In genomic region chr9:38063363-38063707, GRCh38 we compare ENCODE assay signal across 12 cellular contexts. TPM values are rescaled to one million over a fixed set of nuclear protein-coding genes. Genes with fewer than 3 reads are reported as not detected.
DNase-seq lines count a peak whose midpoint lies in the region; ATAC-seq, FAIRE-seq and TF ChIP-seq lines count a peak whose summit lies in the region.
"Had no signal": no experiment of that assay in that cellular context is flagged by ENCODE, and none has a peak within 500 bp of the region (broad histone marks: within the 10 kb centered on the region; RNA-seq: fewer than 3 reads in every experiment).

No MANE protein-coding gene starts in this region.

- peak overlapping the region; percentile 75 for H3K27ac Mint-ChIP-seq in astrocyte (ENCODE audit: unreplicated experiment)

- H3K4me1 Mint-ChIP-seq in astrocyte (ENCODE audit: low read depth, unreplicated experiment), result peaks cover 63% of the 10 kb centered on the region

- BruUV-seq in HCT116 (replicated peaks; lab: Mats Ljungman, UMichigan), result no TSS peak

- DNase-seq in HCT116 (ENCODE audit: low read depth, low spot score) (no peak), astrocyte (ENCODE audit: low read depth) (no peak), mesendoderm (no peak), smooth muscle cell (lab: John Stamatoyannopoulos, UW; ENCODE audit: unreplicated experiment) (no peak), GM10266 (ENCODE audit: extremely low spot score) (no peak), superior temporal gyrus (ENCODE audit: extremely low spot score) (no peak), vagina (ENCODE audit: extremely low spot score in 2 of 2) (no peak)
- DNase-seq: activated CD4-positive, alpha-beta T cell treated with anti-CD3 and anti-CD28 coated beads, Interleukin-2, amount 50 U/mL, for 1 hour; NCI-H226; occipital lobe had no signal

- H4K8ac ChIP-seq in mesendoderm (ENCODE audit: low read depth, low read length), result no peak overlapping the region

- no peak for TF ChIP-seq RAD21 in HCT116 (IDR thresholded peaks at IDR 0.05; ENCODE audit: low read depth)

- H3K9me2 ChIP-seq in HCT116 (ENCODE audit: insufficient read depth), result no peaks in the 10 kb centered on the region

- no peak overlapping the region for H4K5ac ChIP-seq in mesendoderm (ENCODE audit: low read length)

- no peak overlapping the region for H3K23ac ChIP-seq in mesendoderm (ENCODE audit: low read length)

- H3K9me3 ChIP-seq in HCT116 (ENCODE audit: control insufficient read depth in 1 of 2, insufficient read depth in 1 of 2, low read depth in 1 of 2, low read length in 2 of 2) (no peaks in the 10 kb centered on the region), astrocyte (ENCODE audit: insufficient read depth, low read depth, low read length) (no peaks in the 10 kb centered on the region), smooth muscle cell (replicated peaks; ENCODE audit: low read depth) (no peaks in the 10 kb centered on the region), vagina (no peaks in the 10 kb centered on the region)

- TF ChIP-seq POLR2A in HCT116 (IDR thresholded peaks at IDR 0.05; ENCODE audit: borderline replicate concordance, extremely low read depth, insufficient read depth, insufficient read length), result no peak
- TF ChIP-seq POLR2A in vagina (IDR thresholded peaks at IDR 0.05), result no peak

- H3K36me3 Mint-ChIP-seq in astrocyte (ENCODE audit: low read depth, unreplicated experiment), result peaks cover 22% of the 10 kb centered on the region

- H2BK120ac ChIP-seq in mesendoderm (ENCODE audit: low read depth, low read length), result no peak overlapping the region

- H3K4me2 ChIP-seq in HCT116 (ENCODE audit: low read length), result peak overlapping the region; percentile 41
- peak overlapping the region; percentile 53 for H3K4me2 ChIP-seq in astrocyte (ENCODE audit: low read length)
- no peak overlapping the region for H3K4me2 ChIP-seq in mesendoderm (ENCODE audit: low read length)
- H3K4me2 ChIP-seq in smooth muscle cell, result peak overlapping the region; percentile 99

- FAIRE-seq in astrocyte (lab: Jason Lieb, UNC), result no peak
- FAIRE-seq: GM12878 had no signal

- H3K4me3 ChIP-seq in HCT116 (replicated peaks in 1 of 2; ENCODE audit: low read depth in 1 of 2, low read length in 2 of 2) (no peak overlapping the region), astrocyte (ENCODE audit: insufficient read depth, low read depth, low read length) (no peak overlapping the region), mesendoderm (ENCODE audit: low read length) (no peak overlapping the region), smooth muscle cell (no peak overlapping the region), vagina (no peak overlapping the region)
- H3K4me3 ChIP-seq: GM12878 had no signal

- H2AFZ ChIP-seq in HCT116 (ENCODE audit: low read depth, low read length, poor library complexity, severe bottlenecking) (no peak overlapping the region), astrocyte (ENCODE audit: low read depth, low read length) (no peak overlapping the region), smooth muscle cell (ENCODE audit: low read depth) (no peak overlapping the region)

- CTCF ChIA-PET in HCT116 (lab: Charles Lee), result interaction anchor here (0.7 to 2.0 kb wide), 4 partner anchors 10 to 200 kb away, joined by 3 to 5 read pairs (median 4); no protein-coding TSS in a partner anchor

- intact Hi-C loops in HCT116 (cut with micrococcal nuclease) (loop anchor here (10.0 kb wide), 1 partner anchor 49 kb away; no protein-coding TSS in a partner anchor), vagina (cut with DNase I) (no loop called here)

- POLR2A ChIA-PET in HCT116 (lab: Charles Lee), result interaction anchor here (1.1 kb wide), 1 partner anchor 16 kb away, joined by 3 read pairs; no protein-coding TSS in a partner anchor

- TF ChIP-seq CTCF in HCT116 (IDR thresholded peaks at IDR 0.05 in 2 of 3, conservative IDR thresholded peaks at IDR 0.05 in 1 of 3; ENCODE audit: borderline replicate concordance in 1 of 3, insufficient read depth in 1 of 3, low read depth in 2 of 3, low read length in 2 of 3) (no peak), astrocyte (IDR thresholded peaks at IDR 0.05; ENCODE audit: insufficient read depth, low read depth, low read length) (no peak), smooth muscle cell (IDR thresholded peaks at IDR 0.05; ENCODE audit: borderline replicate concordance, insufficient read depth, poor library complexity, severe bottlenecking) (no peak), GM10266 (IDR thresholded peaks at IDR 0.05; ENCODE audit: control insufficient read depth, insufficient read depth, low read depth, missing control alignments) (no peak), vagina (IDR thresholded peaks at IDR 0.05) (no peak)

- peaks cover 23% of the 10 kb centered on the region for H3K79me1 ChIP-seq in mesendoderm (ENCODE audit: low read length)

- peaks cover 98% of the 10 kb centered on the region for H3K79me2 ChIP-seq in HCT116 (ENCODE audit: insufficient read depth, low read length)
- peaks cover 98% of the 10 kb centered on the region for H3K79me2 ChIP-seq in astrocyte (ENCODE audit: insufficient read depth, low read length)
- H3K79me2 ChIP-seq in mesendoderm (ENCODE audit: control insufficient read depth, insufficient read depth, low read length), result peaks cover 98% of the 10 kb centered on the region
- peaks cover 88% of the 10 kb centered on the region for H3K79me2 ChIP-seq in smooth muscle cell (ENCODE audit: low read depth)

- H3K27me3 ChIP-seq in HCT116 (ENCODE audit: insufficient read depth, low read length) (no peaks in the 10 kb centered on the region), astrocyte (ENCODE audit: insufficient read depth, low read length) (no peaks in the 10 kb centered on the region), mesendoderm (ENCODE audit: insufficient read depth, low read length, poor library complexity) (no peaks in the 10 kb centered on the region), smooth muscle cell (ENCODE audit: low read depth) (no peaks in the 10 kb centered on the region), vagina (no peaks in the 10 kb centered on the region)

- H3K9ac ChIP-seq in HCT116 (ENCODE audit: low read length), result peak overlapping the region; percentile 10; the same call in 1 of the 2 replicates
- H3K9ac ChIP-seq in astrocyte (ENCODE audit: low read length), result peak overlapping the region; percentile 30
- peak overlapping the region; percentile 0 for H3K9ac ChIP-seq in mesendoderm (ENCODE audit: low read length)
- peak overlapping the region; percentile 34 for H3K9ac ChIP-seq in smooth muscle cell (ENCODE audit: low read depth)

- WGBS in mesendoderm (ENCODE audit: extremely low coverage, insufficient coverage, low lambda C conversion rate), result no CpG with 5 or more reads among the region's 2 CpGs
- 5% methylated on average over 2 of the region's 2 CpGs for WGBS in smooth muscle cell (ENCODE audit: low lambda C conversion rate)

- H2BK15ac ChIP-seq in mesendoderm (replicated peaks; ENCODE audit: low read depth), result no peak overlapping the region

- H3K56ac ChIP-seq in mesendoderm (ENCODE audit: low read length), result peak overlapping the region; percentile 57

- H3K4me3 Mint-ChIP-seq in astrocyte (ENCODE audit: unreplicated experiment), result peak overlapping the region; percentile 70

- ATAC-seq in HCT116, result peak; percentile 15
- ATAC-seq: GM12878 had no signal

- peaks cover 22% of the 10 kb centered on the region; the same call in 1 of the 2 replicates for H4K20me1 ChIP-seq in HCT116 (ENCODE audit: insufficient read depth)
- peaks cover 88% of the 10 kb centered on the region for H4K20me1 ChIP-seq in astrocyte (ENCODE audit: insufficient read depth, low read length)
- H4K20me1 ChIP-seq in smooth muscle cell (ENCODE audit: low read depth), result peaks cover 95% of the 10 kb centered on the region

- H3K18ac ChIP-seq in mesendoderm (ENCODE audit: low read length), result no peak overlapping the region

- H2BK5ac ChIP-seq in mesendoderm (ENCODE audit: low read length), result no peak overlapping the region

- peaks cover 0 to 5% of the 10 kb centered on the region in 2 experiments; a peak in 1 of 4 replicates for H3K36me3 ChIP-seq in HCT116 (ENCODE audit: control insufficient read depth in 1 of 2, insufficient read depth in 2 of 2, low read length in 2 of 2)
- H3K36me3 ChIP-seq in astrocyte (ENCODE audit: insufficient read depth, low read length), result no peaks in the 10 kb centered on the region
- H3K36me3 ChIP-seq in mesendoderm (ENCODE audit: control insufficient read depth, insufficient read depth, low read length), result no peaks in the 10 kb centered on the region
- H3K36me3 ChIP-seq in smooth muscle cell (ENCODE audit: low read depth), result no peaks in the 10 kb centered on the region
- no peaks in the 10 kb centered on the region for H3K36me3 ChIP-seq in vagina

- no peaks in the 10 kb centered on the region for H3K27me3 Mint-ChIP-seq in astrocyte (ENCODE audit: low read depth, unreplicated experiment)

- H3K9me3 Mint-ChIP-seq in astrocyte (ENCODE audit: unreplicated experiment), result no peaks in the 10 kb centered on the region

- H3K4me1 ChIP-seq in HCT116 (ENCODE audit: control insufficient read depth in 1 of 2, insufficient read depth in 2 of 2, low read length in 2 of 2) (peaks cover 48 to 62% of the 10 kb centered on the region in 2 experiments), astrocyte (ENCODE audit: insufficient read depth, low read length) (peaks cover 75% of the 10 kb centered on the region), mesendoderm (ENCODE audit: control insufficient read depth, low read depth, low read length) (peaks cover 22% of the 10 kb centered on the region), smooth muscle cell (ENCODE audit: low read depth) (peaks cover 68% of the 10 kb centered on the region), vagina (peaks cover 57% of the 10 kb centered on the region)

- H3F3A ChIP-seq in smooth muscle cell (ENCODE audit: low read depth), result peaks cover 39% of the 10 kb centered on the region

- H3K27ac ChIP-seq in HCT116 (ENCODE audit: low read depth, low read length) (no peak overlapping the region), astrocyte (ENCODE audit: low read depth, low read length) (peak overlapping the region; percentile 45), mesendoderm (ENCODE audit: low read depth, low read length) (no peak overlapping the region), smooth muscle cell (ENCODE audit: low read depth) (peak overlapping the region; percentile 79), vagina (no peak overlapping the region)
- H3K27ac ChIP-seq: C4-2B had no signal

- RAD21 ChIA-PET in HCT116 (lab: Charles Lee; ENCODE audit: low non-redundant PET in 1 of 2, low total read pairs in 2 of 2, uncharacterized antibody in 2 of 2, unreplicated experiment in 2 of 2), result interaction anchor here in 1 of 2 experiments (1.0 kb wide), 1 partner anchor 158 kb away, joined by 4 read pairs; no protein-coding TSS in a partner anchor

- H2AK5ac ChIP-seq in mesendoderm (ENCODE audit: low read length), result no peak overlapping the region

- no peak overlapping the region for H3K4ac ChIP-seq in mesendoderm (ENCODE audit: low read depth, low read length)

RNA-seq across cellular contexts. Expression of gene SHB, which starts 5.7 kb away (rescaled TPM):
- 28.7 TPM for total RNA-seq in HCT116 (2021; ENCODE audit: unreplicated experiment)
- 27.3 and 30.7 TPM in 2 replicates for polyA plus RNA-seq in HCT116 (2012)
- 53.4 and 54.5 TPM in 2 replicates for total RNA-seq in astrocyte
- 13.4 TPM for polyA plus RNA-seq in mesendoderm (2013, experiment 1 of 2)
- 13.5 TPM for polyA plus RNA-seq in mesendoderm (2013, experiment 2 of 2)
- 14.3 and 16.4 TPM in 2 replicates for total RNA-seq in smooth muscle cell
- 32.4 and 35.0 TPM in 2 replicates for polyA plus RNA-seq in smooth muscle cell
- total RNA-seq in vagina, result 20.9 TPM

Comparison
In these comparisons a context has a peak if more than half of its experiments do, and no peak if none do; other contexts are left out.
1. H3K27ac ChIP-seq: peak in astrocyte (single experiment) and smooth muscle cell (single experiment); none in HCT116 (single experiment), mesendoderm (single experiment) and vagina (single experiment).
2. Peak in every context shown above with its lines, with median percentiles within 50 percentile points of each other: H3K9ac ChIP-seq.